20 cellular contexts compared by ENCODE assay signal in the genomic region with DNA sequence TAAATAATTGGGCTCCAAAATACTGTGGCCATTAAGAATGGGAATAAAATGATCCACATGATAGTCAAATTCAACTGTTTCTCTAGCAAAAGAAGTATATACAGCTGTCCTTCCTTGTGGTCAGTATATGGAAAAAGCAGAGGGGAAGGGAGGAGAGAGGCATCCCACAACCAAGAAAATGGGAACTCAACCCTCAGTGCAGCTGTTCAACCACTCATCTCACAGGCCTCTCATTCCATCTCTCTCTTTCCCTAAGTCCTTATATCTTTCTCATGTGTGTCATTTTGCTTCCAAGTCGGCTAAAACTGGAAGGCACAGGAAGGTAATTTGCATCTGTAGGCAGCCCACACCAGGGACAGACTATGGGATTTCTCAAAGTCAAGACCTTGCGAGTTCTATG. TPM values are rescaled to one million over a fixed set of nuclear protein-coding genes. Genes with fewer than 3 reads are reported as not detected.
"Had no signal": no experiment of that assay in that cellular context is flagged by ENCODE, and none has a peak within 500 bp of the region (broad histone marks: within the 10 kb centered on the region; RNA-seq: fewer than 3 reads in every experiment).

No MANE protein-coding gene starts in this region.

- H3K27me3 ChIP-seq: dorsolateral prefrontal cortex, esophagus squamous epithelium, gastrocnemius medialis, vagina had no signal

- H3K9me3 ChIP-seq: esophagus squamous epithelium, gastrocnemius medialis, left ventricle myocardium inferior, thoracic aorta, vagina had no signal

- ATAC-seq: gastrocnemius medialis, sciatic nerve had no signal

- H3K27ac ChIP-seq: dorsolateral prefrontal cortex, esophagus squamous epithelium, gastrocnemius medialis, left ventricle myocardium inferior, thoracic aorta, vagina had no signal

- H3K4me3 ChIP-seq: dorsolateral prefrontal cortex, esophagus squamous epithelium, gastrocnemius medialis, left ventricle myocardium inferior, thoracic aorta, vagina had no signal

- H3K4me1 ChIP-seq: esophagus squamous epithelium, left ventricle myocardium inferior, vagina had no signal

- H3K36me3 ChIP-seq: esophagus squamous epithelium, gastrocnemius medialis, left ventricle myocardium inferior, thoracic aorta, vagina had no signal

- DNase-seq: activated gamma-delta T cell treated with Interleukin-2 at 50 U/mL for 16 hours; activated T-cell treated with anti-CD3 and anti-CD28 coated beads, Interleukin-2, amount 50 U/mL, for 1 hour; anterior cingulate cortex; caudate nucleus; dorsolateral prefrontal cortex; endodermal cell; esophagus squamous epithelium; gastrocnemius medialis; head of caudate nucleus; hypothalamus; left ventricle myocardium inferior; midbrain; posterior cingulate gyrus; stimulated activated CD4-positive, alpha-beta T cell treated with anti-CD3 and anti-CD28 coated beads, Interleukin-4, amount 100 ng/mL, for 24 hours; stimulated activated naive CD4-positive, alpha-beta T cell treated with Interleukin-2 at 50 U/mL for 16 hours had no signal

RNA-seq across cellular contexts. Expression of a gene that starts 43.2 kb away (rescaled TPM):
- total RNA-seq: endodermal cell, esophagus squamous epithelium, gastrocnemius medialis, left ventricle myocardium inferior, neural crest cell, omental fat pad, thoracic aorta, vagina had no signal
